ENCODE assay signal across 28 cellular contexts in the genomic region with DNA sequence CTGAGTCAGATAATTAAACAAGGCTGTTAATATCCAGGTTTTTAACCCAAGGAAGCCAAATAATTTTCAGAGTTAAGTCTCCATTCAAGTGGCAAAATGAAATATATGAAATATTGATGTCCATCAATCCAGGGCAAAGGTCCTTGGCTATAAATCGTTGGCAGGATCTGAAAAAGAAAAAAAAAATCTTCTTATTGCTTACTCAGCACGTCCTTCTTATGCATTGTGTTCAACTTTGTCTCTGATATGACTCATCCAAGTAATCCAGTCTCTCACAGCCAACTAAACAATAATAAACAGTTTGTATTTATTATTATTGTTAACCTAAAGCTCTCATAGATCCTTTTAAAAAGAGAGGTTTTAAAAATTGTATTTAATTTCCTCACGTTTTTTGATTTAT.
"Had no signal": no experiment of that assay in that cellular context is flagged by ENCODE, and none has a peak within 500 bp of the region (broad histone marks: within the 10 kb centered on the region; RNA-seq: fewer than 3 reads in every experiment).

No MANE protein-coding gene starts in this region.

- H3K4me3 ChIP-seq: breast epithelium, MG63, Peyer's patch, SJSA1 had no signal

- H3K4me1 ChIP-seq: breast epithelium, Peyer's patch, SJSA1 had no signal

- H3K27ac ChIP-seq: breast epithelium, Peyer's patch, SJSA1 had no signal

- ATAC-seq: activated CD8-positive, alpha-beta T cell treated with anti-CD3 and anti-CD28 coated beads, Interleukin-2, amount 10 ng/mL, durations not matched to agents 7 days and 5 days; T-helper 17 cell; WTC11 had no signal

- H3K9me3 ChIP-seq: breast epithelium, MG63, Peyer's patch, SJSA1 had no signal

- H3K27me3 ChIP-seq: breast epithelium, MG63, Peyer's patch, SJSA1 had no signal

- DNase-seq: activated CD4-positive, alpha-beta T cell treated with anti-CD3 and anti-CD28 coated beads for 48 hours; activated CD4-positive, alpha-beta T cell treated with anti-CD3 and anti-CD28 coated beads, Interleukin-2, amount 50 U/mL, for 4 hours; activated CD4-positive, CD25-positive, alpha-beta regulatory T cell treated with anti-CD3 and anti-CD28 coated beads, Interleukin-2, amount 50 U/mL, for 72 hours; activated CD8-positive, alpha-beta memory T cell treated with anti-CD3 and anti-CD28 coated beads, Interleukin-2, amount 50 U/mL, for 48 hours; activated CD8-positive, alpha-beta T cell treated with anti-CD3 and anti-CD28 coated beads, Interleukin-2, amount 10 ng/mL, durations not matched to agents 7 days and 5 days; activated naive CD4-positive, alpha-beta T cell treated with anti-CD3 and anti-CD28 coated beads, Interleukin-2, amount 50 U/mL, for 16 hours; activated naive CD8-positive, alpha-beta T cell treated with anti-CD3 and anti-CD28 coated beads, Interleukin-2, amount 10 ng/mL, durations not matched to agents 7 days and 5 days; activated T-cell treated with anti-CD3 and anti-CD28 coated beads, Interleukin-2, amount 50 U/mL, for 1 hour; aorta; central memory CD4-positive, alpha-beta T cell; MG63; MV-4-11; NCI-H1105; NCI-H1436; NCI-H1694 treated with DMSO at 0.1 percent for 48 hours; NCI-H2029 treated with DMSO at 0.1 percent for 48 hours; NCI-H345; NCI-H510A treated with DMSO at 0.1 percent for 48 hours; NCI-H69; NK-92 treated with Interleukin-12 subunit alpha and Interleukin-12 subunit beta, amount 100 ng/mL, for 24 hours; OCI-M1; Peyer's patch; SHP77; T-helper 17 cell; T-helper 9 cell had no signal

- H3K36me3 ChIP-seq: MG63, Peyer's patch, SJSA1 had no signal
